ENCODE assay signal across 22 cellular contexts in genomic region chr20:63175031-63175895, GRCh38. TPM values are rescaled to one million over a fixed set of nuclear protein-coding genes. Genes with fewer than 3 reads are reported as not detected.
A peak's percentile ranks its signal among the peaks of the same experiment; 100 is the strongest.
DNase-seq lines count a peak whose midpoint lies in the region; TF ChIP-seq lines count a peak whose summit lies in the region.
"Had no signal": no experiment of that assay in that cellular context is flagged by ENCODE, and none has a peak within 500 bp of the region (broad histone marks: within the 10 kb centered on the region; RNA-seq: fewer than 3 reads in every experiment).

No MANE protein-coding gene starts in this region.

- peaks cover 66 to 94% (median 71%) of the 10 kb centered on the region in 11 experiments for H3K27me3 ChIP-seq in BLaER1 treated with 17β-estradiol and CSF1 and Interleukin-3, amounts not matched to agents 10 nM and 100 nM
- H3K27me3 ChIP-seq in HUES48 (ENCODE audit: control insufficient read depth, insufficient read depth, low read length), result peaks cover 71% of the 10 kb centered on the region

- peak overlapping the region; percentile 42 for H3K4me3 Mint-ChIP-seq in dendritic cell treated with granulocyte-macrophage colony-stimulating factor and Interleukin-4, amounts not matched to agents 40 ng/mL and 50 ng/mL, for 4 days
- H3K4me3 Mint-ChIP-seq in neural crest cell, result peak overlapping the region; percentile 89
- H3K4me3 Mint-ChIP-seq: activated CD8-positive, alpha-beta T cell treated with anti-CD3 and anti-CD28 coated beads for 36 hours; activated T-cell treated with anti-CD3 and anti-CD28 coated beads, Interleukin-2, amount 50 U/mL, for 4 hours; HFFc6 had no signal

- H3K27ac Mint-ChIP-seq in dendritic cell treated with granulocyte-macrophage colony-stimulating factor and Interleukin-4, amounts not matched to agents 40 ng/mL and 50 ng/mL, for 4 days, result no peak overlapping the region
- H3K27ac Mint-ChIP-seq in neural crest cell (ENCODE audit: unreplicated experiment), result no peak overlapping the region
- H3K27ac Mint-ChIP-seq: activated CD8-positive, alpha-beta T cell treated with anti-CD3 and anti-CD28 coated beads for 36 hours; HFFc6; T-helper 17 cell had no signal

- H3K4me1 ChIP-seq in BLaER1 treated with 17β-estradiol and CSF1 and Interleukin-3, amounts not matched to agents 10 nM and 100 nM, result peaks cover 56 to 100% (median 99%) of the 10 kb centered on the region in 10 experiments
- H3K4me1 ChIP-seq in HUES48 (ENCODE audit: control insufficient read depth, insufficient read depth, low read length), result peaks cover 17% of the 10 kb centered on the region; the same call in 1 of the 2 replicates

- peaks cover 6 to 97% (median 45%) of the 10 kb centered on the region in 11 experiments; a peak in 20 of 22 replicates for H4K20me1 ChIP-seq in BLaER1 treated with 17β-estradiol and CSF1 and Interleukin-3, amounts not matched to agents 10 nM and 100 nM

- no peaks in the 10 kb centered on the region for H3K36me3 ChIP-seq in BLaER1 treated with 17β-estradiol and CSF1 and Interleukin-3, amounts not matched to agents 10 nM and 100 nM
- no peaks in the 10 kb centered on the region for H3K36me3 ChIP-seq in HUES48 (ENCODE audit: control insufficient read depth, insufficient read depth, low read length)
- H3K36me3 ChIP-seq: gastroesophageal sphincter, pancreas, SJSA1 had no signal

- peak overlapping the region; percentile 77 to 99 (median 96) for H3K4me2 ChIP-seq in BLaER1 treated with 17β-estradiol and CSF1 and Interleukin-3, amounts not matched to agents 10 nM and 100 nM
- H3K4me2 ChIP-seq: PC-9 had no signal

- intact Hi-C loops in dendritic cell treated with granulocyte-macrophage colony-stimulating factor and Interleukin-4, amounts not matched to agents 40 ng/mL and 50 ng/mL, for 4 days (cut with micrococcal nuclease), result no loop called here

- no peaks in the 10 kb centered on the region for H3K36me3 Mint-ChIP-seq in dendritic cell treated with granulocyte-macrophage colony-stimulating factor and Interleukin-4, amounts not matched to agents 40 ng/mL and 50 ng/mL, for 4 days (ENCODE audit: low read depth)
- no peaks in the 10 kb centered on the region for H3K36me3 Mint-ChIP-seq in neural crest cell (ENCODE audit: low read depth)
- H3K36me3 Mint-ChIP-seq: activated naive CD4-positive, alpha-beta T cell treated with anti-CD3 and anti-CD28 coated beads, Interleukin-2, amount 50 U/mL, for 24 hours had no signal

- TF ChIP-seq CTCF in neural crest cell (conservative IDR thresholded peaks at IDR 0.05), result no peak

- peaks cover 0 to 17% (median 0%) of the 10 kb centered on the region in 11 experiments; a peak in 7 of 22 replicates for H3K9me3 ChIP-seq in BLaER1 treated with 17β-estradiol and CSF1 and Interleukin-3, amounts not matched to agents 10 nM and 100 nM (replicated peaks in 1 of 11)
- H3K9me3 ChIP-seq in HUES48 (ENCODE audit: control insufficient read depth, insufficient read depth, low read length), result no peaks in the 10 kb centered on the region
- H3K9me3 ChIP-seq: gastroesophageal sphincter, pancreas, SJSA1 had no signal

- H3K27ac ChIP-seq in BLaER1 treated with 17β-estradiol and CSF1 and Interleukin-3, amounts not matched to agents 10 nM and 100 nM, result no peak overlapping the region
- H3K27ac ChIP-seq in HUES48 (ENCODE audit: low read depth, low read length), result no peak overlapping the region
- H3K27ac ChIP-seq: gastroesophageal sphincter, pancreas, PC-9, SJSA1 had no signal

- peak overlapping the region; percentile 47 to 69 (median 57) for H3K4me3 ChIP-seq in BLaER1 treated with 17β-estradiol and CSF1 and Interleukin-3, amounts not matched to agents 10 nM and 100 nM
- H3K4me3 ChIP-seq in HUES48 (ENCODE audit: low read depth, low read length), result peak overlapping the region; percentile 46
- H3K4me3 ChIP-seq: gastroesophageal sphincter, lung, pancreas, PC-9, SJSA1 had no signal

- DNase-seq in neural crest cell (ENCODE audit: low read depth, low spot score) (no peak), LoVo (ENCODE audit: low spot score) (no peak)
- DNase-seq in stimulated activated CD4-positive, alpha-beta T cell treated with anti-CD3 and anti-CD28 coated beads, Interleukin-15, amount 100 ng/mL, for 24 hours, result no peak
- no peak for DNase-seq in activated naive CD4-positive, alpha-beta T cell treated with Interleukin-2 at 50 U/mL for 16 hours
- DNase-seq: activated CD4-positive, CD25-positive, alpha-beta regulatory T cell; activated T-cell treated with anti-CD3 and anti-CD28 coated beads, Interleukin-2, amount 50 U/mL, for 4 hours; AML-193; erythroblast; HFFc6; NCI-H187; PC-9; stimulated activated CD4-positive, alpha-beta T cell treated with anti-CD3 and anti-CD28 coated beads, Interleukin-1b, Interleukin-23, amount 100 ng/mL, for 48 hours; T-helper 17 cell had no signal

- H3K9ac ChIP-seq in BLaER1 treated with 17β-estradiol and CSF1 and Interleukin-3, amounts not matched to agents 10 nM and 100 nM, result peak overlapping the region in 5 of 11 experiments; percentile 15 to 65 (median 56); a peak in 6 of 22 replicates
- H3K9ac ChIP-seq in HUES48 (ENCODE audit: low read depth, low read length), result no peak overlapping the region

- peaks cover 80% of the 10 kb centered on the region for H3K27me3 Mint-ChIP-seq in dendritic cell treated with granulocyte-macrophage colony-stimulating factor and Interleukin-4, amounts not matched to agents 40 ng/mL and 50 ng/mL, for 4 days
- peaks cover 48% of the 10 kb centered on the region for H3K27me3 Mint-ChIP-seq in neural crest cell (ENCODE audit: low read depth)

- peaks cover 11% of the 10 kb centered on the region for H3K4me1 Mint-ChIP-seq in dendritic cell treated with granulocyte-macrophage colony-stimulating factor and Interleukin-4, amounts not matched to agents 40 ng/mL and 50 ng/mL, for 4 days (ENCODE audit: low read depth)
- H3K4me1 Mint-ChIP-seq in neural crest cell, result peaks cover 36% of the 10 kb centered on the region

- no peaks in the 10 kb centered on the region for H3K9me3 Mint-ChIP-seq in dendritic cell treated with granulocyte-macrophage colony-stimulating factor and Interleukin-4, amounts not matched to agents 40 ng/mL and 50 ng/mL, for 4 days
- H3K9me3 Mint-ChIP-seq in neural crest cell, result no peaks in the 10 kb centered on the region
- H3K9me3 Mint-ChIP-seq: activated CD8-positive, alpha-beta T cell treated with anti-CD3 and anti-CD28 coated beads for 36 hours; activated naive CD4-positive, alpha-beta T cell treated with anti-CD3 and anti-CD28 coated beads, Interleukin-2, amount 50 U/mL, for 24 hours; activated T-cell treated with anti-CD3 and anti-CD28 coated beads, Interleukin-2, amount 50 U/mL, for 4 hours; HFFc6 had no signal

RNA-seq across cellular contexts. Expression of gene YTHDF1, which starts 40.7 kb away (rescaled TPM):
- 59.0 and 59.4 TPM in 2 replicates for total RNA-seq in neural crest cell
